18 cellular contexts compared by ENCODE assay signal in the genomic region with DNA sequence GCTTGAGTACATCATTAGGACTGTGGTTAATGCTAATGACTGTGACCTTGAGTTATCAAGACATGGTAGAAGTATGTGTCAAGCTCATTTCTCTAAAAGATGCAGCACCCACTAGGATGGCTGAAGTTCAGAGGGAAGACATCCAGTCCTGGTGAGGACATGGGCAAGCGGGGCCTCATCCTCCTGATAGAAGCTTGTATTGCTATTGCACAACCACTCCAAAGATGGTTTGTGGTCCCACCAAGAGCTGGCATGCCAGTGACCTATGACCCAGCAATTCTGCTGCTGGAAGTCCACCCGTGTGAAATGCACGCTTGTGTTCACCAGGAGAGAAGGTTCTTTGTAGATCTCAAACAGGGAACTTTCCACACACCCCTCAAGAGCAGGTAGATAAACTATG. TPM values are rescaled to one million over a fixed set of nuclear protein-coding genes. Genes with fewer than 3 reads are reported as not detected.
"Had no signal": no experiment of that assay in that cellular context is flagged by ENCODE, and none has a peak within 500 bp of the region (broad histone marks: within the 10 kb centered on the region; RNA-seq: fewer than 3 reads in every experiment).

No MANE protein-coding gene starts in this region.

- H3K27me3 ChIP-seq: body of pancreas, hepatocyte, vagina had no signal

- H3K9me3 ChIP-seq: body of pancreas, transverse colon had no signal

- H3K79me2 ChIP-seq: hepatocyte had no signal

- H2AFZ ChIP-seq: hepatocyte had no signal

- H3K9me3 Mint-ChIP-seq: activated CD4-positive, alpha-beta T cell treated with anti-CD3 and anti-CD28 coated beads, Interleukin-2, amount 10 ng/mL, durations not matched to agents 24 days and 14 days; stimulated activated naive CD8-positive, alpha-beta T cell treated with anti-CD3 and anti-CD28 coated beads, Interleukin-15, Interleukin-2, amounts not matched to agents 100 ng/mL and 50 ng/mL, for 24 hours had no signal

- H3K36me3 ChIP-seq: suprapubic skin, transverse colon, vagina had no signal

- H3K4me3 Mint-ChIP-seq: activated naive CD8-positive, alpha-beta T cell treated with anti-CD3 and anti-CD28 coated beads for 36 hours; stimulated activated naive CD8-positive, alpha-beta T cell treated with anti-CD3 and anti-CD28 coated beads, Interleukin-15, Interleukin-2, amounts not matched to agents 100 ng/mL and 50 ng/mL, for 24 hours had no signal

- H3K4me2 ChIP-seq: hepatocyte had no signal

- H3K4me1 ChIP-seq: body of pancreas, foreskin keratinocyte had no signal

- H3K27ac ChIP-seq: body of pancreas, foreskin keratinocyte, hepatocyte, skin epidermis, suprapubic skin, transverse colon, vagina had no signal

- ATAC-seq: activated T-cell treated with anti-CD3 and anti-CD28 coated beads, Interleukin-2, amount 50 U/mL, for 72 hours; body of pancreas; foreskin keratinocyte had no signal

- H3K4me3 ChIP-seq: body of pancreas, hepatocyte, skin epidermis, suprapubic skin, transverse colon, vagina had no signal

- H3K27ac Mint-ChIP-seq: activated CD4-positive, alpha-beta T cell treated with anti-CD3 and anti-CD28 coated beads, Interleukin-2, amount 10 ng/mL, durations not matched to agents 24 days and 14 days; activated naive CD8-positive, alpha-beta T cell treated with anti-CD3 and anti-CD28 coated beads for 36 hours; activated T-cell treated with anti-CD3 and anti-CD28 coated beads, Interleukin-2, amount 50 U/mL, for 72 hours; progenitor cell of endocrine pancreas; stimulated activated naive CD8-positive, alpha-beta T cell treated with anti-CD3 and anti-CD28 coated beads, Interleukin-15, Interleukin-2, amounts not matched to agents 100 ng/mL and 50 ng/mL, for 24 hours had no signal

- DNase-seq: activated CD4-positive, alpha-beta T cell treated with anti-CD3 and anti-CD28 coated beads, Interleukin-2, amount 10 ng/mL, durations not matched to agents 24 days and 14 days; activated CD8-positive, alpha-beta memory T cell treated with anti-CD3 and anti-CD28 coated beads, Interleukin-2, amount 50 U/mL, for 4 hours; activated gamma-delta T cell; activated naive CD8-positive, alpha-beta T cell treated with anti-CD3 and anti-CD28 coated beads for 36 hours; activated T-cell treated with anti-CD3 and anti-CD28 coated beads, Interleukin-2, amount 50 U/mL, for 72 hours; body of pancreas; T-helper 9 cell; transverse colon had no signal

RNA-seq across cellular contexts. Expression of gene SOX8, which starts 14.2 kb away (rescaled TPM):
- total RNA-seq: epithelial cell of proximal tubule, fibroblast of lung, foreskin keratinocyte, osteoblast had no signal
